Comparison of ENCODE assay signal across 1 cellular context in genomic region chr3:135965506-135966348, GRCh38.
A peak's percentile ranks its signal among the peaks of the same experiment; 100 is the strongest.
TF ChIP-seq lines count a peak whose summit lies in the region.

TSS of gene PPP2R3A (plus strand) at chr3:135965728. CDS start at chr3:136001499, 35,771 bp downstream.

TF ChIP-seq in H1, 55 proteins besides CTCF, POLR2A, EP300 and RAD21 (continued from another document):
- TF ChIP-seq TBP (IDR thresholded peaks at IDR 0.05; ENCODE audit: low read depth, low read length) (no peak; the same call in 1 of the 2 replicates), ASH2L (IDR thresholded peaks at IDR 0.05; ENCODE audit: low read length) (peak; percentile 59), BRCA1 (IDR thresholded peaks at IDR 0.05; ENCODE audit: low read depth, low read length) (no peak), TAF7 (optimal IDR thresholded peaks at IDR 0.05; ENCODE audit: borderline replicate concordance, low read depth, low read length) (no peak), POLR2AphosphoS5 (IDR thresholded peaks at IDR 0.05; ENCODE audit: low read depth, low read length) (peak; percentile 75), KDM4A (IDR thresholded peaks at IDR 0.05; ENCODE audit: low read depth, low read length, severe bottlenecking) (peak; percentile 51), CBX8 (IDR thresholded peaks at IDR 0.05; ENCODE audit: borderline replicate concordance, low read depth, low read length) (no peak), MAFK (IDR thresholded peaks at IDR 0.05; ENCODE audit: low read depth, low read length) (no peak), PHF8 (conservative IDR thresholded peaks at IDR 0.05; ENCODE audit: low read depth, low read length) (peak; percentile 65), RBBP5 (IDR thresholded peaks at IDR 0.05; ENCODE audit: borderline replicate concordance, low read depth, low read length) (no peak)
